In the genomic region with DNA sequence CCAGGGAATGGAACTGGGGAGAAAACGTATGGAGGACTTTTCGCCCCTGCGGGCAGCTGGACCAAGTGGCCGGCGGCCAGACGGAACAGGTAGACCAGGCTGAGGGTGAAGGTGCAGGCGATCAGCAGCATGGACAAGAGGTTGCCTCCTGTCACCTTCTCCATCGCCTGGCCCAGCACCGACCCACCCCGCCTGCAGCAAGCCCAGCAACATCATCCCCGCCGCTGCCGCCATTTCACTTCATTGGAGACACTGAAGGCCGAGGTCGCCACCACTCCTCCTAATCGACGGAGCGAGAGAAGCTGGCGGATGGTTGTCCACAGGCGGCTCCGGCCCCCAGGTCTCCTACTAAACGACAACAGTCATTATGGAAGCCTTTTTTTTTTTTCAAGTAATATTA, we compare ENCODE assay signal across 6 cellular contexts. TPM values are rescaled to one million over a fixed set of nuclear protein-coding genes. Genes with fewer than 3 reads are reported as not detected.
"Had no signal": no experiment of that assay in that cellular context is flagged by ENCODE, and none has a peak within 500 bp of the region (broad histone marks: within the 10 kb centered on the region; RNA-seq: fewer than 3 reads in every experiment).

No MANE protein-coding gene starts in this region.

- ATAC-seq: GM23338, HepG2 had no signal

- DNase-seq: H9, HCEC 1CT, KBM-7 had no signal

- H3K27ac ChIP-seq: HL-60 had no signal

- H2AFZ ChIP-seq: GM23338 had no signal

- H3K4me3 ChIP-seq: GM23338 had no signal

- H3K4me2 ChIP-seq: GM23338 had no signal

RNA-seq across cellular contexts. Expression of a gene that starts 5.0 kb away (rescaled TPM):
- total RNA-seq: HepG2 had no signal
- polyA plus RNA-seq: HepG2 had no signal
